In the genomic region with DNA sequence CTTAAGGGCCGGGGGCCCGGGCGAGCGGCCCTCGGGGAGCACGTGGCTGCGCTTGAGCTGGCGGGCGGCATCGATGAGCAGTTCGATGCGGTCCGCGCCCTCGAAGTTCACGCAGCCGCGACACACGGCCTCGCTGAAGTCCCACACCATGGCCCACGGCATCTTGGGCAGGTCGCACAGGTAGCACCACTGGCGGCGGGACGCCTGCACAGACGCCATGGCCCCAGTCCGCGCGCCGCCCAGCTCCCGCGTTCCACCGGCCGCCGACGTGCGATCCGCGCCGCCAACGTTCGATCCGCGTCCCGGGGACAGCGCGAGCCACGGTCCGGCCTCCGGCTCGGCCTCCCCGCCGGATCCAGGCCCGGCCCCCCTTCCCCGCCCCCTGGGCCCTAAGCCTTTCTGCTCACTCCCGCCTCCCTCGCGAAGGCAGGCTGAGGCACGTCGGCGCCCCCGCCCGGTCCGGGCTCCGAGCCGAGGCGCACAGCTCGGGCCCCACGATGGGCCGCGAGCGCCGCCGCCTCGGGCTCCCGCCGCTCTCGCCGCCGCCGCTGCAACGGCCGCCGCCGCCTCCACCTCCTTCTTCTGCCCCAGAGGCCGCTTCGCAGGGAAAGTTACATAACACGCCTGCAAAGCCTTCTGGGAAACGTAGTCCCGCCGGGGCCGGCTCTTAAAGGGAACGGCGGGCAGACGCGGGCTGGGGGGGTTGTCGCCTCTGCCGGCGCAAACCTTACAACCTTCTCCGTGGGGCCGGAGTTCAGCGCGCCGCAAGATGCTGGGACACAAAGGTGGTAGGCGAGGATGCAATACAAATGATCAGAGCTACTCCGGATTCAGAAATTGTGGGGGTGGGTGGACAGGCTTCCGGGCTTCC, we compare ENCODE assay signal across 8 cellular contexts. TPM values are rescaled to one million over a fixed set of nuclear protein-coding genes. Genes with fewer than 3 reads are reported as not detected.
DNase-seq lines count a peak whose midpoint lies in the region; ATAC-seq and TF ChIP-seq lines count a peak whose summit lies in the region.

A gene with protein sequence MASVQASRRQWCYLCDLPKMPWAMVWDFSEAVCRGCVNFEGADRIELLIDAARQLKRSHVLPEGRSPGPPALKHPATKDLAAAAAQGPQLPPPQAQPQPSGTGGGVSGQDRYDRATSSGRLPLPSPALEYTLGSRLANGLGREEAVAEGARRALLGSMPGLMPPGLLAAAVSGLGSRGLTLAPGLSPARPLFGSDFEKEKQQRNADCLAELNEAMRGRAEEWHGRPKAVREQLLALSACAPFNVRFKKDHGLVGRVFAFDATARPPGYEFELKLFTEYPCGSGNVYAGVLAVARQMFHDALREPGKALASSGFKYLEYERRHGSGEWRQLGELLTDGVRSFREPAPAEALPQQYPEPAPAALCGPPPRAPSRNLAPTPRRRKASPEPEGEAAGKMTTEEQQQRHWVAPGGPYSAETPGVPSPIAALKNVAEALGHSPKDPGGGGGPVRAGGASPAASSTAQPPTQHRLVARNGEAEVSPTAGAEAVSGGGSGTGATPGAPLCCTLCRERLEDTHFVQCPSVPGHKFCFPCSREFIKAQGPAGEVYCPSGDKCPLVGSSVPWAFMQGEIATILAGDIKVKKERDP (minus strand): TSS at position 586 of the 871 bp plus-strand sequence. CDS start 367 bp downstream, at position 219.

- TSS peak; percentile 32 for BruUV-seq in A673 (replicated peaks; lab: Mats Ljungman, UMichigan)

- H3K36me3 ChIP-seq in A673 (ENCODE audit: insufficient read depth, low read length, poor library complexity, severe bottlenecking) (peaks cover 2% of the 10 kb centered on the region), spleen (peaks cover 0 to 30% (median 12%) of the 10 kb centered on the region in 6 donors)

- DNase-seq in A673 (ENCODE audit: low spot score) (peak; percentile 95), NCI-H446 (lab: John Stamatoyannopoulos, UW) (peak; percentile 85 to 94), caudate nucleus (lab: John Stamatoyannopoulos, UW) (peak in 60 of 61 donors; percentile 64 to 94 (median 87)), iris pigment epithelial cell (ENCODE audit: low read depth) (peak; percentile 96), spleen (peak; percentile 98)
- DNase-seq in activated CD4-positive, CD25-positive, alpha-beta regulatory T cell (lab: John Stamatoyannopoulos, UW) = peak; percentile 67 to 78 (median 72)

- peak; percentile 28 for ATAC-seq in GM18873 (IDR thresholded peaks at IDR 0.05; ENCODE audit: low FRiP score, unreplicated experiment)
- ATAC-seq in HG03159 (IDR thresholded peaks at IDR 0.05; ENCODE audit: unreplicated experiment) = peak; percentile 50

- intact Hi-C loops in A673 (cut with micrococcal nuclease; ENCODE audit: unreplicated experiment) (no loop called here), spleen (cut with DNase I; ENCODE audit: low total_unique reads) (no loop called here)

- H3K9me3 ChIP-seq in A673 (ENCODE audit: low read depth, low read length, poor library complexity, severe bottlenecking) (no peaks in the 10 kb centered on the region), spleen (no peaks in the 10 kb centered on the region)

- WGBS in spleen, 5 donors = 0 to 1% (median 1%) methylated on average over 30 to 107 of the region's 107 CpGs

- TF ChIP-seq POLR2A in spleen (IDR thresholded peaks at IDR 0.05) = peak in 1 of 3 donors; percentile 49

- H3K4me3 ChIP-seq in A673 (ENCODE audit: low read depth, low read length, poor library complexity, severe bottlenecking) (peak within 1 kb of the TSS; percentile 79), spleen (peak within 1 kb of the TSS; percentile 73 to 93 (median 77))

- H3K4me1 ChIP-seq in A673 (ENCODE audit: insufficient read depth, low read length, poor library complexity, severe bottlenecking) (peaks cover 29% of the 10 kb centered on the region), spleen (peaks cover 25 to 52% (median 43%) of the 10 kb centered on the region in 6 donors)

- TF ChIP-seq CTCF in A673 (conservative IDR thresholded peaks at IDR 0.05; ENCODE audit: low read depth, low read length) = no peak
- peak in 3 of 11 experiments; percentile 8 to 25 (median 13) for TF ChIP-seq CTCF in spleen (IDR thresholded peaks at IDR 0.05 in 8 of 11, conservative IDR thresholded peaks at IDR 0.05 in 3 of 11)

- H3K27me3 ChIP-seq in A673 (replicated peaks; ENCODE audit: insufficient read depth, low read depth, low read length, poor library complexity) = no peaks in the 10 kb centered on the region
- no peaks in the 10 kb centered on the region for H3K27me3 ChIP-seq in spleen (replicated peaks in 1 of 7)

- CTCF ChIA-PET in A673 (lab: Charles Lee) = interaction anchor here (0.6 to 0.9 kb wide), 3 partner anchors 16 to 1305 kb away, joined by 3 to 12 read pairs (median 5); no protein-coding TSS in a partner anchor

- POLR2A ChIA-PET in A673 (lab: Charles Lee; ENCODE audit: low non-redundant PET) = interaction anchor here (0.7 kb wide), 1 partner anchor 169 kb away, joined by 3 read pairs; no protein-coding TSS in a partner anchor

- H3K27ac ChIP-seq in A673 (ENCODE audit: low read depth, low read length, poor library complexity, severe bottlenecking) = peak within 1 kb of the TSS; percentile 90
- peak within 1 kb of the TSS; percentile 95 for H3K27ac ChIP-seq in caudate nucleus (ENCODE audit: low read depth, low read length)
- peak within 1 kb of the TSS; percentile 79 to 95 (median 92) for H3K27ac ChIP-seq in spleen

RNA-seq across cellular contexts. Expression of the gene that starts here (rescaled TPM):
- total RNA-seq in A673 (2021) = 29.7 and 34.5 TPM in 2 replicates
- 10 to 100 TPM; 18.5 to 29.4 (median 23.3) TPM for total RNA-seq in spleen
- 10 to 100 TPM in 2 of 3 donors, 1 to 10 TPM in 1; 10.0 to 19.9 (median 10.6) TPM for polyA plus RNA-seq in spleen

Comparison
In these comparisons a context has a peak if more than half of its experiments do, and no peak if none do; other contexts are left out.
1. Peak in every context shown above with its lines: DNase-seq, ATAC-seq, H3K4me3 ChIP-seq and H3K27ac ChIP-seq.